ENCODE assay signal across 8 cellular contexts in genomic region chr9:137550958-137551655, GRCh38. TPM values are rescaled to one million over a fixed set of nuclear protein-coding genes. Genes with fewer than 3 reads are reported as not detected.
DNase-seq lines count a peak whose midpoint lies in the region; ATAC-seq and TF ChIP-seq lines count a peak whose summit lies in the region.

No MANE protein-coding gene starts in this region.

- H3K4me3 ChIP-seq in HL-60 (replicated peaks; ENCODE audit: insufficient read depth, low read length): peak overlapping the region; percentile 71

- H3K27me3 ChIP-seq in HL-60 (ENCODE audit: insufficient read depth, poor library complexity, severe bottlenecking): no peaks in the 10 kb centered on the region
- no peaks in the 10 kb centered on the region for H3K27me3 ChIP-seq in layer of hippocampus (ENCODE audit: control insufficient read depth, insufficient read depth, low read length)

- H3K4me3 Mint-ChIP-seq in brain: peak overlapping the region; percentile 63 to 88 (median 73)
- peak overlapping the region; percentile 72 to 84 for H3K4me3 Mint-ChIP-seq in stimulated activated naive CD8-positive, alpha-beta T cell treated with anti-CD3 and anti-CD28 coated beads, Interleukin-15, amount 100 ng/mL, for 72 hours

- DNase-seq in EH (ENCODE audit: low read depth) (peak; percentile 66), HL-60 (ENCODE audit: low read depth in 1 of 2, low spot score in 1 of 2) (peak in 1 of 2 experiments; percentile 51), NOMO-1 treated with DMSO at 0.1 percent for 48 hours (lab: John Stamatoyannopoulos, UW; ENCODE audit: unreplicated experiment) (peak; percentile 92), globus pallidus (ENCODE audit: low spot score) (no peak)
- DNase-seq in stimulated activated naive CD8-positive, alpha-beta T cell treated with anti-CD3 and anti-CD28 coated beads, Interleukin-15, amount 100 ng/mL, for 72 hours: peak in 1 of 2 donors; percentile 56

- H3K27ac ChIP-seq in HL-60 (replicated peaks) (peak overlapping the region; percentile 42), layer of hippocampus (ENCODE audit: low read depth, low read length) (peak overlapping the region; percentile 84)

- no peak for TF ChIP-seq CTCF in HL-60 (IDR thresholded peaks at IDR 0.05; ENCODE audit: insufficient read depth, low read length)
- peak; percentile 55 to 77 for TF ChIP-seq CTCF in brain (conservative IDR thresholded peaks at IDR 0.05)

- peaks cover 35% of the 10 kb centered on the region for H3K4me1 Mint-ChIP-seq in brain
- H3K4me1 Mint-ChIP-seq in stimulated activated naive CD8-positive, alpha-beta T cell treated with anti-CD3 and anti-CD28 coated beads, Interleukin-15, amount 100 ng/mL, for 72 hours: peaks cover 32% of the 10 kb centered on the region

- no peaks in the 10 kb centered on the region for H3K27me3 Mint-ChIP-seq in brain
- H3K27me3 Mint-ChIP-seq in stimulated activated naive CD8-positive, alpha-beta T cell treated with anti-CD3 and anti-CD28 coated beads, Interleukin-15, amount 100 ng/mL, for 72 hours: no peaks in the 10 kb centered on the region

- peaks cover 25% of the 10 kb centered on the region for H3K36me3 Mint-ChIP-seq in brain

- H3K27ac Mint-ChIP-seq in brain: no peak overlapping the region
- no peak overlapping the region for H3K27ac Mint-ChIP-seq in stimulated activated naive CD8-positive, alpha-beta T cell treated with anti-CD3 and anti-CD28 coated beads, Interleukin-15, amount 100 ng/mL, for 72 hours

- peak; percentile 56 for ATAC-seq in GM21381 (IDR thresholded peaks at IDR 0.05; ENCODE audit: unreplicated experiment)
- peak; percentile 80 for ATAC-seq in stimulated activated naive CD8-positive, alpha-beta T cell treated with anti-CD3 and anti-CD28 coated beads, Interleukin-15, amount 100 ng/mL, for 72 hours

- H3K9me3 Mint-ChIP-seq in brain: peaks cover 0 to 3% (median 0%) of the 10 kb centered on the region in 5 experiments
- H3K9me3 Mint-ChIP-seq in stimulated activated naive CD8-positive, alpha-beta T cell treated with anti-CD3 and anti-CD28 coated beads, Interleukin-15, amount 100 ng/mL, for 72 hours: no peaks in the 10 kb centered on the region

RNA-seq across cellular contexts. Expression of gene MRPL41, which starts 0.6 kb away (rescaled TPM):
- polyA plus RNA-seq in brain (ENCODE audit: insufficient read depth, low read depth, low replicate concordance): 87.2 TPM

RNA-seq across cellular contexts. Expression of gene PNPLA7, which starts 0.9 kb away (rescaled TPM):
- 4.3 TPM for polyA plus RNA-seq in brain (ENCODE audit: insufficient read depth, low read depth, low replicate concordance)

RNA-seq across cellular contexts. Expression of gene DPH7, which starts 27.6 kb away (rescaled TPM):
- polyA plus RNA-seq in brain (ENCODE audit: insufficient read depth, low read depth, low replicate concordance): 19.4 TPM

RNA-seq across cellular contexts. Expression of gene ZMYND19, which starts 39.2 kb away (rescaled TPM):
- polyA plus RNA-seq in brain (ENCODE audit: insufficient read depth, low read depth, low replicate concordance): 41.3 TPM

RNA-seq across cellular contexts. Expression of gene ARRDC1, which starts 54.4 kb away (rescaled TPM):
- 43.8 TPM for polyA plus RNA-seq in brain (ENCODE audit: insufficient read depth, low read depth, low replicate concordance)
